22 cellular contexts compared by ENCODE assay signal in genomic region chr7:72161534-72161933, GRCh38.
DNase-seq lines count a peak whose midpoint lies in the region; ATAC-seq, FAIRE-seq and TF ChIP-seq lines count a peak whose summit lies in the region.
"Had no signal": no experiment of that assay in that cellular context is flagged by ENCODE, and none has a peak within 500 bp of the region (broad histone marks: within the 10 kb centered on the region; RNA-seq: fewer than 3 reads in every experiment).

No MANE protein-coding gene starts in this region.

- H4K20me1 ChIP-seq in HepG2 (ENCODE audit: insufficient read depth, low read length): no peaks in the 10 kb centered on the region
- no peaks in the 10 kb centered on the region for H4K20me1 ChIP-seq in OCI-LY1 (ENCODE audit: insufficient read depth, low read length)

- no peak overlapping the region for H4K8ac ChIP-seq in mesenchymal stem cell (ENCODE audit: low read length)

- H3K18ac ChIP-seq in mesenchymal stem cell (ENCODE audit: low read depth in 1 of 2, low read length in 2 of 2): no peak overlapping the region

- H3K36me3 ChIP-seq in HepG2 (replicated peaks in 1 of 2; ENCODE audit: control insufficient read depth in 1 of 2, insufficient read depth in 2 of 2, low read length in 2 of 2) (no peaks in the 10 kb centered on the region), right lobe of liver (no peaks in the 10 kb centered on the region), OCI-LY1 (ENCODE audit: insufficient read depth, low read length) (no peaks in the 10 kb centered on the region), esophagus muscularis mucosa (no peaks in the 10 kb centered on the region), mesenchymal stem cell (ENCODE audit: control insufficient read depth in 1 of 2, insufficient read depth in 2 of 2, low read depth in 1 of 2, low read length in 2 of 2) (no peaks in the 10 kb centered on the region)
- H3K36me3 ChIP-seq: breast epithelium had no signal

- no peaks in the 10 kb centered on the region for H3K27me3 Mint-ChIP-seq in chondrocyte (ENCODE audit: low read depth)

- H2BK15ac ChIP-seq in mesenchymal stem cell (ENCODE audit: low read depth, poor library complexity, severe bottlenecking): no peak overlapping the region

- no peak for ATAC-seq in HepG2
- ATAC-seq in right lobe of liver: no peak
- ATAC-seq: left colon had no signal

- H3K4me3 Mint-ChIP-seq in chondrocyte (ENCODE audit: unreplicated experiment): no peak overlapping the region
- H3K4me3 Mint-ChIP-seq: nephron had no signal

- H2BK5ac ChIP-seq in mesenchymal stem cell (ENCODE audit: low read depth, low read length, poor library complexity, severe bottlenecking): no peak overlapping the region

- no peak overlapping the region for H2BK12ac ChIP-seq in mesenchymal stem cell (ENCODE audit: low read length in 2 of 2)

- TF ChIP-seq CTCF in HepG2 (CRISPR knock-in tag; IDR thresholded peaks at IDR 0.05) (peak; percentile 16; the same call in 1 of the 2 replicates), right lobe of liver (IDR thresholded peaks at IDR 0.05) (no peak), OCI-LY1 (IDR thresholded peaks at IDR 0.05; ENCODE audit: low read length) (peak; percentile 55), esophagus muscularis mucosa (IDR thresholded peaks at IDR 0.05) (no peak), chondrocyte (IDR thresholded peaks at IDR 0.05) (no peak)

- H4K91ac ChIP-seq in mesenchymal stem cell (ENCODE audit: low read length): no peak overlapping the region

- H3K36me3 Mint-ChIP-seq in chondrocyte (ENCODE audit: low read depth): no peaks in the 10 kb centered on the region

- no peak for TF ChIP-seq POLR2A in HepG2 (IDR thresholded peaks at IDR 0.05; ENCODE audit: insufficient read depth in 1 of 2, low read depth in 2 of 2, low read length in 2 of 2)
- no peak for TF ChIP-seq POLR2A in right lobe of liver (IDR thresholded peaks at IDR 0.05)
- TF ChIP-seq POLR2A in esophagus muscularis mucosa (IDR thresholded peaks at IDR 0.05; ENCODE audit: low read depth): no peak

- TF ChIP-seq RAD21 in HepG2 (CRISPR knock-in tag; IDR thresholded peaks at IDR 0.05): no peak

- H3K9me2 ChIP-seq in OCI-LY1 (ENCODE audit: low read depth, low read length): no peaks in the 10 kb centered on the region

- no peaks in the 10 kb centered on the region for H3K4me1 ChIP-seq in HepG2 (ENCODE audit: insufficient read depth, low read length)
- H3K4me1 ChIP-seq in right lobe of liver: no peaks in the 10 kb centered on the region
- no peaks in the 10 kb centered on the region for H3K4me1 ChIP-seq in OCI-LY1 (ENCODE audit: insufficient read depth, low read length, severe bottlenecking)
- no peaks in the 10 kb centered on the region for H3K4me1 ChIP-seq in esophagus muscularis mucosa
- no peaks in the 10 kb centered on the region for H3K4me1 ChIP-seq in mesenchymal stem cell (ENCODE audit: control insufficient read depth, insufficient read depth, low read depth, low read length)
- H3K4me1 ChIP-seq: breast epithelium had no signal

- H3K27me3 ChIP-seq in HepG2 (ENCODE audit: control insufficient read depth in 1 of 2, insufficient read depth in 2 of 2, low read length in 2 of 2): peaks cover 1 to 3% of the 10 kb centered on the region in 2 experiments; a peak in 2 of 5 replicates
- H3K27me3 ChIP-seq in right lobe of liver: no peaks in the 10 kb centered on the region
- H3K27me3 ChIP-seq in OCI-LY1 (ENCODE audit: insufficient read depth, low read length): no peaks in the 10 kb centered on the region
- H3K27me3 ChIP-seq in esophagus muscularis mucosa: no peaks in the 10 kb centered on the region
- H3K27me3 ChIP-seq in mesenchymal stem cell (ENCODE audit: control insufficient read depth in 1 of 2, insufficient read depth in 1 of 2, low read length in 2 of 2): no peaks in the 10 kb centered on the region
- H3K27me3 ChIP-seq: breast epithelium had no signal

- no peak overlapping the region for H3K27ac Mint-ChIP-seq in chondrocyte (ENCODE audit: unreplicated experiment)
- H3K27ac Mint-ChIP-seq: activated T-helper 2 cell treated with anti-CD3 and anti-CD28 coated beads, Interferon-gamma antibody, Interleukin-2, Interleukin-4, amounts not matched to agents 10 μg/mL and 5 μg/mL and 100 μg/mL, durations not matched to agents 14 hours and 24 hours and 36 hours; nephron had no signal

- 31% methylated on average over 6 of the region's 6 CpGs for WGBS in HepG2 (ENCODE audit: low lambda C conversion rate)
- 54% methylated on average over 6 of the region's 6 CpGs for WGBS in right lobe of liver (ENCODE audit: insufficient coverage, low coverage, low lambda C conversion rate, missing lambda C conversion rate)
- WGBS in esophagus muscularis mucosa: 65% methylated on average over 6 of the region's 6 CpGs
- WGBS in mesenchymal stem cell: 94% methylated on average over 2 of the region's 6 CpGs

- H3K9me3 ChIP-seq in HepG2 (ENCODE audit: low read length) (peaks cover 11% of the 10 kb centered on the region), right lobe of liver (no peaks in the 10 kb centered on the region), OCI-LY1 (ENCODE audit: low read length) (peaks cover 8% of the 10 kb centered on the region; the same call in 1 of the 2 replicates), esophagus muscularis mucosa (peaks cover 0 to 41% (median 21%) of the 10 kb centered on the region in 4 donors), mesenchymal stem cell (ENCODE audit: control insufficient read depth, low read length) (peaks cover 43% of the 10 kb centered on the region)

- H2AFZ ChIP-seq in HepG2 (ENCODE audit: low read length) (no peak overlapping the region), OCI-LY1 (ENCODE audit: low read length) (no peak overlapping the region), mesenchymal stem cell (ENCODE audit: low read depth, low read length) (no peak overlapping the region)

- H3K4me1 Mint-ChIP-seq in chondrocyte (ENCODE audit: low read depth): no peaks in the 10 kb centered on the region
- H3K4me1 Mint-ChIP-seq: nephron had no signal

- no peak for FAIRE-seq in HepG2 (lab: Jason Lieb, UNC)
- FAIRE-seq: TTC549, urothelium cell line had no signal

- H3K14ac ChIP-seq in mesenchymal stem cell (ENCODE audit: low read length in 2 of 2): no peak overlapping the region

- in situ Hi-C loops in HepG2 (cut with HindIII; ENCODE audit: extremely low pct_ligation_motif_present, low pct_unique_long_range_greater_than_20kb): no loop called here

- TF ChIP-seq EP300 in HepG2 (IDR thresholded peaks at IDR 0.05; ENCODE audit: low read depth in 2 of 2, low read length in 2 of 2) (no peak), HepG2 (CRISPR knock-in tag; IDR thresholded peaks at IDR 0.05; ENCODE audit: borderline replicate concordance) (no peak), esophagus muscularis mucosa (IDR thresholded peaks at IDR 0.05) (no peak)

- DNase-seq in HepG2 (ENCODE audit: low spot score) (no peak), right lobe of liver (no peak), esophagus muscularis mucosa (ENCODE audit: extremely low spot score) (peak; percentile 66), GOT3 (lab: John Stamatoyannopoulos, UW) (no peak), inferior parietal cortex (ENCODE audit: extremely low spot score) (no peak), mesenchymal stem cell (no peak), chondrocyte (ENCODE audit: low spot score) (no peak)
- DNase-seq: activated CD4-positive, alpha-beta T cell treated with anti-CD3 and anti-CD28 coated beads for 4 hours; C1 segment of cervical spinal cord; left colon; midbrain; MM.1S; NCI-H1694 treated with DMSO at 0.1 percent for 48 hours; NCI-H226; stimulated activated CD4-positive, alpha-beta T cell treated with anti-CD3 and anti-CD28 coated beads, Interleukin-4, amount 100 ng/mL, for 1 hour had no signal

- H2AK5ac ChIP-seq in mesenchymal stem cell (ENCODE audit: low read length, severe bottlenecking): no peak overlapping the region

- no peak overlapping the region for H3K4me2 ChIP-seq in HepG2 (ENCODE audit: low read depth, low read length)
- no peak overlapping the region for H3K4me2 ChIP-seq in OCI-LY1 (ENCODE audit: low read length)
- H3K4me2 ChIP-seq in mesenchymal stem cell (ENCODE audit: low read length, poor library complexity, severe bottlenecking): no peak overlapping the region

- H3F3A ChIP-seq in OCI-LY1 (ENCODE audit: insufficient read depth, low read length): no peaks in the 10 kb centered on the region

- H3K27ac ChIP-seq in HepG2 (ENCODE audit: extremely low read length, insufficient read depth, low read length) (no peak overlapping the region), right lobe of liver (no peak overlapping the region), OCI-LY1 (ENCODE audit: low read depth, low read length, poor library complexity, severe bottlenecking) (no peak overlapping the region), esophagus muscularis mucosa (replicated peaks in 1 of 4) (no peak overlapping the region), mesenchymal stem cell (ENCODE audit: low read length, poor library complexity, severe bottlenecking) (no peak overlapping the region)
- H3K27ac ChIP-seq: breast epithelium, RWPE1 had no signal

- H3K79me2 ChIP-seq in HepG2 (ENCODE audit: insufficient read depth, low read length): no peaks in the 10 kb centered on the region
- H3K79me2 ChIP-seq in OCI-LY1 (ENCODE audit: insufficient read depth, low read length): no peaks in the 10 kb centered on the region

- H3K79me1 ChIP-seq in mesenchymal stem cell (replicated peaks; ENCODE audit: low read length, poor library complexity, severe bottlenecking): no peaks in the 10 kb centered on the region

- H3K23ac ChIP-seq in mesenchymal stem cell (ENCODE audit: low read length in 2 of 2): no peak overlapping the region

- POLR2A ChIA-PET in HepG2 (lab: Yijun Ruan, JAX): no interaction called here

- H3K9ac ChIP-seq in HepG2 (ENCODE audit: insufficient read depth, low read depth, low read length) (no peak overlapping the region), OCI-LY1 (ENCODE audit: low read length) (no peak overlapping the region), mesenchymal stem cell (ENCODE audit: low read length) (no peak overlapping the region)

- H3K4ac ChIP-seq in mesenchymal stem cell (ENCODE audit: low read depth in 1 of 2, low read length in 2 of 2): no peak overlapping the region

- CTCF ChIA-PET in HepG2 (lab: Yijun Ruan, JAX; ENCODE audit: low intra/inter-chr PET ratio, low total read pairs): no interaction called here

- intact Hi-C loops in HepG2 (cut with micrococcal nuclease; ENCODE audit: unreplicated experiment) (no loop called here), right lobe of liver (cut with DNase I) (no loop called here), esophagus muscularis mucosa (cut with DNase I) (no loop called here)

- peaks cover 27% of the 10 kb centered on the region for H3K9me3 Mint-ChIP-seq in chondrocyte (ENCODE audit: low read depth)

- H3K4me3 ChIP-seq in HepG2 (replicated peaks in 1 of 3; ENCODE audit: insufficient read depth in 1 of 3, low read depth in 2 of 3, low read length in 3 of 3): no peak overlapping the region
- no peak overlapping the region for H3K4me3 ChIP-seq in right lobe of liver
- H3K4me3 ChIP-seq in OCI-LY1 (ENCODE audit: low read depth, low read length, poor library complexity, severe bottlenecking): no peak overlapping the region
- H3K4me3 ChIP-seq in esophagus muscularis mucosa: no peak overlapping the region
- H3K4me3 ChIP-seq in mesenchymal stem cell (ENCODE audit: insufficient read depth in 1 of 2, low read depth in 1 of 2, low read length in 2 of 2): no peak overlapping the region
- H3K4me3 ChIP-seq: breast epithelium had no signal

- BruUV-seq in HepG2 (replicated peaks; lab: Mats Ljungman, UMichigan): no TSS peak

- no peak overlapping the region for H2BK120ac ChIP-seq in mesenchymal stem cell (ENCODE audit: low read depth, low read length)

Comparison
In these comparisons a context has a peak if more than half of its experiments do, and no peak if none do; other contexts are left out.
1. CTCF ChIP-seq: peak in HepG2 (single experiment) and OCI-LY1 (single experiment); none in right lobe of liver (0 of 4), esophagus muscularis mucosa (0 of 3) and chondrocyte (single experiment).